Comparison of ENCODE assay signal across 1 cellular context in the genomic region with DNA sequence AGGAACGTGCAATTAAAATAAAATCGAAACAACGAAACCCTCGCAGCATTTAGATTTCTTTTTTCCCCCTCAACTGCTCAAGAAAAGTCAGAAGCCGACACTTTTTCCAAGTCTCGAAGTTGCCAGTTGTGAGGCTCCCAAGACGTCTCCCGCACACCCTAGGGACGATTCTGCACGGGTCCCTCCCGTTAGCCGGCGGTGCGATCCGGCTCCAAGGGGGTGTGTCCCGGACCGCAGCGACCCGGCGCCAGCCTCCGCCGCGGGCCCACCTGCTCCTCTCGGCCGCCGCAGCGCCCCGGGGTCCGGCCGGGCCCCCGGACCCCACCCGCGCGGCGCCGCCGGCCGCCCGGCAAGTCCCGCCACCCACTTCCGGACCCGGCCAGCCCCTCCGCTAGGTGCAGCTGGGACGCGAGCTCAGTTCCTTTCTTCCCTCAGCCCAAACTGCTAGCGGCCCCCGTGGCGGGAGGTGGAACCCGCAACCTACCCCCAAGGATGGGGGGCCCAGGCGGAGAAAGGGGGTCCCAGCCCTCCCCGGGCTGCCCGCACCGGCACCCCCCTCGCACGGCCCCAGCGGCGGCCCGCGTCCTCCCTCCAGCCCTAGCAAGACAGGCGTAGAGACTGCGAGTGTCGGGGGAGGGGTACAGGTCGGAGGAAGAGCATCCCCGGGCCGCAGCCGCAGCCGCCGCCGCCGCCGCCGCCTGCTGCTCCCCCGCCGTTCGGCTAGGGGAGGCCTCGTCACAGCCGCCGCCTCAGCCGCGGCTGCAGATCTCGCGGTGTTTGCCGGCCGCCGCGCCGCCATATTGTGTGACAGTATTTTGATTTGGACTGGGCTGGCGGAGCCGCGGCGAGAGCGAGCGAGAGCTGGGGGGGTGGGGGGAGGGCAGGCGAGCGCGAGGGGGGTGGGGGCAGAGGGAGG.
TF ChIP-seq lines count a peak whose summit lies in the region.

No MANE protein-coding gene starts in this region.

TF ChIP-seq in HepG2, 621 proteins besides CTCF, POLR2A, EP300 and RAD21 (continued from another document and continues in another):
- TF ChIP-seq, protein P1, sequence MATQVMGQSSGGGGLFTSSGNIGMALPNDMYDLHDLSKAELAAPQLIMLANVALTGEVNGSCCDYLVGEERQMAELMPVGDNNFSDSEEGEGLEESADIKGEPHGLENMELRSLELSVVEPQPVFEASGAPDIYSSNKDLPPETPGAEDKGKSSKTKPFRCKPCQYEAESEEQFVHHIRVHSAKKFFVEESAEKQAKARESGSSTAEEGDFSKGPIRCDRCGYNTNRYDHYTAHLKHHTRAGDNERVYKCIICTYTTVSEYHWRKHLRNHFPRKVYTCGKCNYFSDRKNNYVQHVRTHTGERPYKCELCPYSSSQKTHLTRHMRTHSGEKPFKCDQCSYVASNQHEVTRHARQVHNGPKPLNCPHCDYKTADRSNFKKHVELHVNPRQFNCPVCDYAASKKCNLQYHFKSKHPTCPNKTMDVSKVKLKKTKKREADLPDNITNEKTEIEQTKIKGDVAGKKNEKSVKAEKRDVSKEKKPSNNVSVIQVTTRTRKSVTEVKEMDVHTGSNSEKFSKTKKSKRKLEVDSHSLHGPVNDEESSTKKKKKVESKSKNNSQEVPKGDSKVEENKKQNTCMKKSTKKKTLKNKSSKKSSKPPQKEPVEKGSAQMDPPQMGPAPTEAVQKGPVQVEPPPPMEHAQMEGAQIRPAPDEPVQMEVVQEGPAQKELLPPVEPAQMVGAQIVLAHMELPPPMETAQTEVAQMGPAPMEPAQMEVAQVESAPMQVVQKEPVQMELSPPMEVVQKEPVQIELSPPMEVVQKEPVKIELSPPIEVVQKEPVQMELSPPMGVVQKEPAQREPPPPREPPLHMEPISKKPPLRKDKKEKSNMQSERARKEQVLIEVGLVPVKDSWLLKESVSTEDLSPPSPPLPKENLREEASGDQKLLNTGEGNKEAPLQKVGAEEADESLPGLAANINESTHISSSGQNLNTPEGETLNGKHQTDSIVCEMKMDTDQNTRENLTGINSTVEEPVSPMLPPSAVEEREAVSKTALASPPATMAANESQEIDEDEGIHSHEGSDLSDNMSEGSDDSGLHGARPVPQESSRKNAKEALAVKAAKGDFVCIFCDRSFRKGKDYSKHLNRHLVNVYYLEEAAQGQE (IDR thresholded peaks at IDR 0.05; ENCODE audit: borderline replicate concordance in 1 of 2, low read depth in 1 of 2, low read length in 2 of 2), result 0 out of 4 replicates have a peak, but pooled peaks of 1 of the 2 experiments have one; percentile 22
- TF ChIP-seq, protein P2, sequence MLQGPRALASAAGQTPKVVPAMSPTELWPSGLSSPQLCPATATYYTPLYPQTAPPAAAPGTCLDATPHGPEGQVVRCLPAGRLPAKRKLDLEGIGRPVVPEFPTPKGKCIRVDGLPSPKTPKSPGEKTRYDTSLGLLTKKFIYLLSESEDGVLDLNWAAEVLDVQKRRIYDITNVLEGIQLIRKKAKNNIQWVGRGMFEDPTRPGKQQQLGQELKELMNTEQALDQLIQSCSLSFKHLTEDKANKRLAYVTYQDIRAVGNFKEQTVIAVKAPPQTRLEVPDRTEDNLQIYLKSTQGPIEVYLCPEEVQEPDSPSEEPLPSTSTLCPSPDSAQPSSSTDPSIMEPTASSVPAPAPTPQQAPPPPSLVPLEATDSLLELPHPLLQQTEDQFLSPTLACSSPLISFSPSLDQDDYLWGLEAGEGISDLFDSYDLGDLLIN (CRISPR knock-in tag; IDR thresholded peaks at IDR 0.05; ENCODE audit: borderline replicate concordance), result no peak
- TF ChIP-seq KDM5B (CRISPR knock-in tag; IDR thresholded peaks at IDR 0.05; ENCODE audit: borderline replicate concordance) (peak; percentile 91; the same call in 1 of the 2 replicates), NRL (CRISPR knock-in tag; IDR thresholded peaks at IDR 0.05; ENCODE audit: borderline replicate concordance) (peak; percentile 32; the same call in 1 of the 2 replicates), ZNF878 (CRISPR knock-in tag; IDR thresholded peaks at IDR 0.05) (peak; percentile 80; the same call in 1 of the 2 replicates), PRMT3 (CRISPR knock-in tag; IDR thresholded peaks at IDR 0.05; ENCODE audit: borderline replicate concordance, low read depth) (peak; percentile 81; the same call in 1 of the 2 replicates), ZBTB8A (CRISPR knock-in tag; IDR thresholded peaks at IDR 0.05; ENCODE audit: borderline replicate concordance, low read depth) (peak; percentile 83; the same call in 1 of the 2 replicates), DNMT1 (CRISPR knock-in tag; IDR thresholded peaks at IDR 0.05) (peak; percentile 20; the same call in 1 of the 2 replicates), ZFX (CRISPR knock-in tag; IDR thresholded peaks at IDR 0.05; ENCODE audit: low read depth) (peak; percentile 94), ZNF83 (CRISPR knock-in tag; IDR thresholded peaks at IDR 0.05; ENCODE audit: borderline replicate concordance) (peak; percentile 70; the same call in 1 of the 2 replicates), ZNF205 (CRISPR knock-in tag; IDR thresholded peaks at IDR 0.05) (no peak), CAMTA2 (CRISPR knock-in tag; IDR thresholded peaks at IDR 0.05; ENCODE audit: borderline replicate concordance) (peak; percentile 85; the same call in 1 of the 2 replicates), ARHGAP35 (CRISPR knock-in tag; IDR thresholded peaks at IDR 0.05; ENCODE audit: borderline replicate concordance) (peak; percentile 86; the same call in 1 of the 2 replicates), CCDC6 (CRISPR knock-in tag; IDR thresholded peaks at IDR 0.05) (peak; percentile 84; the same call in 1 of the 2 replicates), FOXC1 (CRISPR knock-in tag; IDR thresholded peaks at IDR 0.05; ENCODE audit: borderline replicate concordance) (peak; percentile 82; the same call in 1 of the 2 replicates), BHLHE40 (IDR thresholded peaks at IDR 0.05; ENCODE audit: low read length) (0 out of 2 replicates have a peak, but pooled peaks have one; percentile 8), ZBTB38 (CRISPR knock-in tag; IDR thresholded peaks at IDR 0.05) (peak; percentile 63; the same call in 1 of the 2 replicates), MED1 (CRISPR knock-in tag; IDR thresholded peaks at IDR 0.05) (peak; percentile 21; the same call in 1 of the 2 replicates), POLR2AphosphoS5 (IDR thresholded peaks at IDR 0.05; ENCODE audit: low read depth, low read length) (peak; percentile 61), ZNF12 (CRISPR knock-in tag; IDR thresholded peaks at IDR 0.05) (0 out of 2 replicates have a peak, but pooled peaks have one; percentile 22), ZNF841 (CRISPR knock-in tag; IDR thresholded peaks at IDR 0.05; ENCODE audit: borderline replicate concordance) (0 out of 2 replicates have a peak, but pooled peaks have one; percentile 48), ARNT2 (CRISPR knock-in tag; IDR thresholded peaks at IDR 0.05; ENCODE audit: low read depth) (peak; percentile 89), FOXM1 (CRISPR knock-in tag; IDR thresholded peaks at IDR 0.05) (no peak), MAZ (IDR thresholded peaks at IDR 0.05; ENCODE audit: borderline replicate concordance, low read depth, low read length) (no peak; the same call in 1 of the 2 replicates), MAZ (CRISPR knock-in tag; IDR thresholded peaks at IDR 0.05; ENCODE audit: low read depth) (peak; percentile 85), FOXA3 (CRISPR knock-in tag; IDR thresholded peaks at IDR 0.05) (peak; percentile 39; the same call in 1 of the 2 replicates)
- TF ChIP-seq, protein P3, sequence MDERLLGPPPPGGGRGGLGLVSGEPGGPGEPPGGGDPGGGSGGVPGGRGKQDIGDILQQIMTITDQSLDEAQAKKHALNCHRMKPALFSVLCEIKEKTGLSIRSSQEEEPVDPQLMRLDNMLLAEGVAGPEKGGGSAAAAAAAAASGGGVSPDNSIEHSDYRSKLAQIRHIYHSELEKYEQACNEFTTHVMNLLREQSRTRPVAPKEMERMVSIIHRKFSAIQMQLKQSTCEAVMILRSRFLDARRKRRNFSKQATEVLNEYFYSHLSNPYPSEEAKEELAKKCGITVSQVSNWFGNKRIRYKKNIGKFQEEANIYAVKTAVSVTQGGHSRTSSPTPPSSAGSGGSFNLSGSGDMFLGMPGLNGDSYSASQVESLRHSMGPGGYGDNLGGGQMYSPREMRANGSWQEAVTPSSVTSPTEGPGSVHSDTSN (CRISPR knock-in tag; IDR thresholded peaks at IDR 0.05), result no peak
- TF ChIP-seq, protein P4, sequence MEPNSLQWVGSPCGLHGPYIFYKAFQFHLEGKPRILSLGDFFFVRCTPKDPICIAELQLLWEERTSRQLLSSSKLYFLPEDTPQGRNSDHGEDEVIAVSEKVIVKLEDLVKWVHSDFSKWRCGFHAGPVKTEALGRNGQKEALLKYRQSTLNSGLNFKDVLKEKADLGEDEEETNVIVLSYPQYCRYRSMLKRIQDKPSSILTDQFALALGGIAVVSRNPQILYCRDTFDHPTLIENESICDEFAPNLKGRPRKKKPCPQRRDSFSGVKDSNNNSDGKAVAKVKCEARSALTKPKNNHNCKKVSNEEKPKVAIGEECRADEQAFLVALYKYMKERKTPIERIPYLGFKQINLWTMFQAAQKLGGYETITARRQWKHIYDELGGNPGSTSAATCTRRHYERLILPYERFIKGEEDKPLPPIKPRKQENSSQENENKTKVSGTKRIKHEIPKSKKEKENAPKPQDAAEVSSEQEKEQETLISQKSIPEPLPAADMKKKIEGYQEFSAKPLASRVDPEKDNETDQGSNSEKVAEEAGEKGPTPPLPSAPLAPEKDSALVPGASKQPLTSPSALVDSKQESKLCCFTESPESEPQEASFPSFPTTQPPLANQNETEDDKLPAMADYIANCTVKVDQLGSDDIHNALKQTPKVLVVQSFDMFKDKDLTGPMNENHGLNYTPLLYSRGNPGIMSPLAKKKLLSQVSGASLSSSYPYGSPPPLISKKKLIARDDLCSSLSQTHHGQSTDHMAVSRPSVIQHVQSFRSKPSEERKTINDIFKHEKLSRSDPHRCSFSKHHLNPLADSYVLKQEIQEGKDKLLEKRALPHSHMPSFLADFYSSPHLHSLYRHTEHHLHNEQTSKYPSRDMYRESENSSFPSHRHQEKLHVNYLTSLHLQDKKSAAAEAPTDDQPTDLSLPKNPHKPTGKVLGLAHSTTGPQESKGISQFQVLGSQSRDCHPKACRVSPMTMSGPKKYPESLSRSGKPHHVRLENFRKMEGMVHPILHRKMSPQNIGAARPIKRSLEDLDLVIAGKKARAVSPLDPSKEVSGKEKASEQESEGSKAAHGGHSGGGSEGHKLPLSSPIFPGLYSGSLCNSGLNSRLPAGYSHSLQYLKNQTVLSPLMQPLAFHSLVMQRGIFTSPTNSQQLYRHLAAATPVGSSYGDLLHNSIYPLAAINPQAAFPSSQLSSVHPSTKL (CRISPR knock-in tag; IDR thresholded peaks at IDR 0.05), result peak; percentile 27; the same call in 1 of the 2 replicates
- TF ChIP-seq, protein P5, sequence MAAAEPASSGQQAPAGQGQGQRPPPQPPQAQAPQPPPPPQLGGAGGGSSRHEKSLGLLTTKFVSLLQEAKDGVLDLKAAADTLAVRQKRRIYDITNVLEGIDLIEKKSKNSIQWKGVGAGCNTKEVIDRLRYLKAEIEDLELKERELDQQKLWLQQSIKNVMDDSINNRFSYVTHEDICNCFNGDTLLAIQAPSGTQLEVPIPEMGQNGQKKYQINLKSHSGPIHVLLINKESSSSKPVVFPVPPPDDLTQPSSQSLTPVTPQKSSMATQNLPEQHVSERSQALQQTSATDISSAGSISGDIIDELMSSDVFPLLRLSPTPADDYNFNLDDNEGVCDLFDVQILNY (CRISPR knock-in tag; conservative IDR thresholded peaks at IDR 0.05), result 0 out of 2 replicates have a peak, but pooled peaks have one; percentile 39
- TF ChIP-seq, protein P6, sequence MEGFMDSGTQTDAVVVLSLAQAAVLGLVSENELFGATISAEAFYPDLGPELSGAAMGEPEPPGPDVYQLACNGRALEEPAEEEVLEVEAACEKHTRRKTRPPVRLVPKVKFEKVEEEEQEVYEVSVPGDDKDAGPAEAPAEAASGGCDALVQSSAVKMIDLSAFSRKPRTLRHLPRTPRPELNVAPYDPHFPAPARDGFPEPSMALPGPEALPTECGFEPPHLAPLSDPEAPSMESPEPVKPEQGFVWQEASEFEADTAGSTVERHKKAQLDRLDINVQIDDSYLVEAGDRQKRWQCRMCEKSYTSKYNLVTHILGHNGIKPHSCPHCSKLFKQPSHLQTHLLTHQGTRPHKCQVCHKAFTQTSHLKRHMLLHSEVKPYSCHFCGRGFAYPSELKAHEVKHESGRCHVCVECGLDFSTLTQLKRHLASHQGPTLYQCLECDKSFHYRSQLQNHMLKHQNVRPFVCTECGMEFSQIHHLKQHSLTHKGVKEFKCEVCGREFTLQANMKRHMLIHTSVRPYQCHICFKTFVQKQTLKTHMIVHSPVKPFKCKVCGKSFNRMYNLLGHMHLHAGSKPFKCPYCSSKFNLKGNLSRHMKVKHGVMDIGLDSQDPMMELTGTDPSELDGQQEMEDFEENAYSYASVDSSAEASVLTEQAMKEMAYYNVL (CRISPR knock-in tag; IDR thresholded peaks at IDR 0.05; ENCODE audit: borderline replicate concordance), result peak; percentile 89
- TF ChIP-seq, protein P7, sequence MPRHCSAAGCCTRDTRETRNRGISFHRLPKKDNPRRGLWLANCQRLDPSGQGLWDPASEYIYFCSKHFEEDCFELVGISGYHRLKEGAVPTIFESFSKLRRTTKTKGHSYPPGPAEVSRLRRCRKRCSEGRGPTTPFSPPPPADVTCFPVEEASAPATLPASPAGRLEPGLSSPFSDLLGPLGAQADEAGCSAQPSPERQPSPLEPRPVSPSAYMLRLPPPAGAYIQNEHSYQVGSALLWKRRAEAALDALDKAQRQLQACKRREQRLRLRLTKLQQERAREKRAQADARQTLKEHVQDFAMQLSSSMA (CRISPR knock-in tag; IDR thresholded peaks at IDR 0.05), result 0 out of 2 replicates have a peak, but pooled peaks have one; percentile 2
- TF ChIP-seq, protein P8, sequence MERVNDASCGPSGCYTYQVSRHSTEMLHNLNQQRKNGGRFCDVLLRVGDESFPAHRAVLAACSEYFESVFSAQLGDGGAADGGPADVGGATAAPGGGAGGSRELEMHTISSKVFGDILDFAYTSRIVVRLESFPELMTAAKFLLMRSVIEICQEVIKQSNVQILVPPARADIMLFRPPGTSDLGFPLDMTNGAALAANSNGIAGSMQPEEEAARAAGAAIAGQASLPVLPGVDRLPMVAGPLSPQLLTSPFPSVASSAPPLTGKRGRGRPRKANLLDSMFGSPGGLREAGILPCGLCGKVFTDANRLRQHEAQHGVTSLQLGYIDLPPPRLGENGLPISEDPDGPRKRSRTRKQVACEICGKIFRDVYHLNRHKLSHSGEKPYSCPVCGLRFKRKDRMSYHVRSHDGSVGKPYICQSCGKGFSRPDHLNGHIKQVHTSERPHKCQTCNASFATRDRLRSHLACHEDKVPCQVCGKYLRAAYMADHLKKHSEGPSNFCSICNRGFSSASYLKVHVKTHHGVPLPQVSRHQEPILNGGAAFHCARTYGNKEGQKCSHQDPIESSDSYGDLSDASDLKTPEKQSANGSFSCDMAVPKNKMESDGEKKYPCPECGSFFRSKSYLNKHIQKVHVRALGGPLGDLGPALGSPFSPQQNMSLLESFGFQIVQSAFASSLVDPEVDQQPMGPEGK (CRISPR knock-in tag; IDR thresholded peaks at IDR 0.05), result peak; percentile 61
- TF ChIP-seq, protein P9, sequence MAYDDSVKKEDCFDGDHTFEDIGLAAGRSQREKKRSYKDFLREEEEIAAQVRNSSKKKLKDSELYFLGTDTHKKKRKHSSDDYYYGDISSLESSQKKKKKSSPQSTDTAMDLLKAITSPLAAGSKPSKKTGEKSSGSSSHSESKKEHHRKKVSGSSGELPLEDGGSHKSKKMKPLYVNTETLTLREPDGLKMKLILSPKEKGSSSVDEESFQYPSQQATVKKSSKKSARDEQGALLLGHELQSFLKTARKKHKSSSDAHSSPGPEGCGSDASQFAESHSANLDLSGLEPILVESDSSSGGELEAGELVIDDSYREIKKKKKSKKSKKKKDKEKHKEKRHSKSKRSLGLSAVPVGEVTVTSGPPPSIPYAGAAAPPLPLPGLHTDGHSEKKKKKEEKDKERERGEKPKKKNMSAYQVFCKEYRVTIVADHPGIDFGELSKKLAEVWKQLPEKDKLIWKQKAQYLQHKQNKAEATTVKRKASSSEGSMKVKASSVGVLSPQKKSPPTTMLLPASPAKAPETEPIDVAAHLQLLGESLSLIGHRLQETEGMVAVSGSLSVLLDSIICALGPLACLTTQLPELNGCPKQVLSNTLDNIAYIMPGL (CRISPR knock-in tag; IDR thresholded peaks at IDR 0.05; ENCODE audit: borderline replicate concordance in 1 of 2, low read depth in 1 of 2), result peak; percentile 33 to 94
